ENCODE assay signal across 20 cellular contexts in the genomic region with DNA sequence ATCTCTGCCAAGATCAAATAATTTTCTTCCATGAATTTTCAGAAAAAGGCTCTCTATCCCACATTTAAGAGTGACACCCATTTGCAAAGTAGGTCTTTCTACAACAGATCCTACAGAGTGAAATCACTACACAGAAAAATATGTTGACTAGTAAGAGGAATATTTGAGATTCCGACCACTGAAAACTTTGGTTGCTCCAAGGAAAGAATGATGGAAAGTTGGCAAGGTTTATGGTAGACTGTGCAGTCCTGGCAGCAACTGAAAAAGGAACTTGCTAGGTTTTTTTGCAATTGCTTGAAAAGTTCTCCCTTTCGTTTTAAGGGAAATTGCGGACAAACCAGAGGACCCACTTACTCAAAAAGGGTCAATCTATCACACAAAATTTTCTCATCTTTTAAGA.
DNase-seq lines count a peak whose midpoint lies in the region; ATAC-seq, FAIRE-seq and TF ChIP-seq lines count a peak whose summit lies in the region.
"Had no signal": no experiment of that assay in that cellular context is flagged by ENCODE, and none has a peak within 500 bp of the region (broad histone marks: within the 10 kb centered on the region; RNA-seq: fewer than 3 reads in every experiment).

No MANE protein-coding gene starts in this region.

- H3K4me3 Mint-ChIP-seq in GM23338, result no peak overlapping the region
- H3K4me3 Mint-ChIP-seq in astrocyte (ENCODE audit: unreplicated experiment), result no peak overlapping the region
- H3K4me3 Mint-ChIP-seq in chondrocyte (ENCODE audit: unreplicated experiment), result no peak overlapping the region
- no peak overlapping the region for H3K4me3 Mint-ChIP-seq in immature natural killer cell
- H3K4me3 Mint-ChIP-seq: CD4-positive, alpha-beta T cell; H9 had no signal

- H3K9me3 ChIP-seq in astrocyte (ENCODE audit: insufficient read depth, low read depth, low read length), result peaks cover 3% of the 10 kb centered on the region
- H3K9me3 ChIP-seq: A549, Caco-2 had no signal

- intact Hi-C loops in Right ventricle myocardium superior (cut with DNase I), result no loop called here

- 0 out of 2 replicates have a peak overlapping the region, but pooled peaks have one; percentile 76 for H2AFZ ChIP-seq in GM23338
- no peak overlapping the region for H2AFZ ChIP-seq in astrocyte (ENCODE audit: low read depth, low read length)

- H3K4me1 Mint-ChIP-seq in GM23338 (no peaks in the 10 kb centered on the region), astrocyte (ENCODE audit: low read depth, unreplicated experiment) (peaks cover 10% of the 10 kb centered on the region), chondrocyte (ENCODE audit: low read depth) (peaks cover 49% of the 10 kb centered on the region), immature natural killer cell (no peaks in the 10 kb centered on the region)
- H3K4me1 Mint-ChIP-seq: H9 had no signal

- no peak overlapping the region for H3K4me3 ChIP-seq in GM23338
- no peak overlapping the region for H3K4me3 ChIP-seq in astrocyte (ENCODE audit: insufficient read depth, low read depth, low read length)
- H3K4me3 ChIP-seq: A549 had no signal

- no peak for TF ChIP-seq CTCF in GM23338 (conservative IDR thresholded peaks at IDR 0.05; ENCODE audit: low read depth in 2 of 2)
- no peak for TF ChIP-seq CTCF in astrocyte (IDR thresholded peaks at IDR 0.05; ENCODE audit: insufficient read depth, low read depth, low read length)
- no peak for TF ChIP-seq CTCF in chondrocyte (IDR thresholded peaks at IDR 0.05)
- no peak for TF ChIP-seq CTCF in omental fat pad (IDR thresholded peaks at IDR 0.05)

- FAIRE-seq in astrocyte (lab: Jason Lieb, UNC), result no peak
- FAIRE-seq: A549, D721Med, H1 had no signal

- ATAC-seq in GM23338 (no peak), omental fat pad (ENCODE audit: low FRiP score) (peak; percentile 28), Right ventricle myocardium superior (ENCODE audit: poor library complexity) (no peak), HG02610 (IDR thresholded peaks at IDR 0.05; ENCODE audit: unreplicated experiment) (no peak)
- ATAC-seq: A549 had no signal

- H4K20me1 ChIP-seq in GM23338 (replicated peaks; ENCODE audit: insufficient read depth), result no peaks in the 10 kb centered on the region
- H4K20me1 ChIP-seq in astrocyte (ENCODE audit: insufficient read depth, low read length), result no peaks in the 10 kb centered on the region

- H3K27me3 Mint-ChIP-seq in GM23338 (ENCODE audit: insufficient read depth, low read depth, poor library complexity) (no peaks in the 10 kb centered on the region), astrocyte (ENCODE audit: low read depth, unreplicated experiment) (no peaks in the 10 kb centered on the region), chondrocyte (ENCODE audit: low read depth) (no peaks in the 10 kb centered on the region), immature natural killer cell (ENCODE audit: low read depth in 3 of 3) (no peaks in the 10 kb centered on the region)
- H3K27me3 Mint-ChIP-seq: CD4-positive, alpha-beta T cell had no signal

- H3K27ac Mint-ChIP-seq in GM23338 (no peak overlapping the region), astrocyte (ENCODE audit: unreplicated experiment) (no peak overlapping the region), chondrocyte (ENCODE audit: unreplicated experiment) (peak overlapping the region; percentile 43), immature natural killer cell (no peak overlapping the region)
- H3K27ac Mint-ChIP-seq: CD4-positive, alpha-beta T cell; H9 had no signal

- peaks cover 17% of the 10 kb centered on the region; the same call in 1 of the 2 replicates for H3K9me2 ChIP-seq in GM23338 (ENCODE audit: insufficient read depth)

- H3K36me3 Mint-ChIP-seq in GM23338 (ENCODE audit: low read depth) (no peaks in the 10 kb centered on the region), astrocyte (ENCODE audit: low read depth, unreplicated experiment) (no peaks in the 10 kb centered on the region), chondrocyte (ENCODE audit: low read depth) (no peaks in the 10 kb centered on the region), immature natural killer cell (no peaks in the 10 kb centered on the region)

- no peak overlapping the region for H3K9ac ChIP-seq in astrocyte (ENCODE audit: low read length)

- no peaks in the 10 kb centered on the region for H3K9me3 Mint-ChIP-seq in GM23338
- peaks cover 2% of the 10 kb centered on the region for H3K9me3 Mint-ChIP-seq in astrocyte (ENCODE audit: unreplicated experiment)
- H3K9me3 Mint-ChIP-seq in chondrocyte (ENCODE audit: low read depth), result peaks cover 14% of the 10 kb centered on the region
- H3K9me3 Mint-ChIP-seq in immature natural killer cell, result peaks cover 0 to 12% (median 3%) of the 10 kb centered on the region in 6 donors
- H3K9me3 Mint-ChIP-seq: H9 had no signal

- H3K4me2 ChIP-seq in GM23338 (no peak overlapping the region), astrocyte (ENCODE audit: low read length) (no peak overlapping the region)
- H3K4me2 ChIP-seq: A549 had no signal

- H3K79me2 ChIP-seq in GM23338 (replicated peaks; ENCODE audit: insufficient read depth) (no peaks in the 10 kb centered on the region), astrocyte (ENCODE audit: insufficient read depth, low read length) (no peaks in the 10 kb centered on the region)

- no peak overlapping the region for H3K27ac ChIP-seq in GM23338 (ENCODE audit: low read depth)
- no peak overlapping the region for H3K27ac ChIP-seq in astrocyte (ENCODE audit: low read depth, low read length)
- H3K27ac ChIP-seq: 22Rv1, A549, C4-2B, HL-60 had no signal

- DNase-seq in GM23338 (ENCODE audit: low spot score) (no peak), astrocyte (ENCODE audit: low read depth) (peak; percentile 43), chondrocyte (ENCODE audit: low spot score) (no peak), omental fat pad (ENCODE audit: low spot score) (no peak), NCI-H510A treated with DMSO at 0.1 percent for 48 hours (lab: John Stamatoyannopoulos, UW) (no peak), Right ventricle myocardium superior (no peak), immature natural killer cell (no peak)
- DNase-seq: AML-193; Caco-2; CD4-positive, alpha-beta T cell; DMS79 treated with DMSO at 0.1 percent for 48 hours; GF-D8; H9 had no signal

- H3K4me1 ChIP-seq in GM23338 (ENCODE audit: insufficient read depth) (no peaks in the 10 kb centered on the region), astrocyte (ENCODE audit: insufficient read depth, low read length) (no peaks in the 10 kb centered on the region)
- H3K4me1 ChIP-seq: A549, Caco-2 had no signal

- H3K36me3 ChIP-seq in GM23338 (ENCODE audit: insufficient read depth), result no peaks in the 10 kb centered on the region
- H3K36me3 ChIP-seq in astrocyte (ENCODE audit: insufficient read depth, low read length), result no peaks in the 10 kb centered on the region

- no peaks in the 10 kb centered on the region for H3F3A ChIP-seq in GM23338 (replicated peaks; ENCODE audit: low read depth)

- H3K27me3 ChIP-seq in GM23338 (ENCODE audit: insufficient read depth) (no peaks in the 10 kb centered on the region), astrocyte (ENCODE audit: insufficient read depth, low read length) (no peaks in the 10 kb centered on the region)

TF ChIP-seq in GM23338, 12 proteins besides CTCF, POLR2A, EP300 and RAD21 (continues in another document):
- TF ChIP-seq CREB1 (CRISPR knock-in tag; IDR thresholded peaks at IDR 0.05; ENCODE audit: low read depth), result no peak
